Comparison of ENCODE assay signal across 1 cellular context in the genomic region with DNA sequence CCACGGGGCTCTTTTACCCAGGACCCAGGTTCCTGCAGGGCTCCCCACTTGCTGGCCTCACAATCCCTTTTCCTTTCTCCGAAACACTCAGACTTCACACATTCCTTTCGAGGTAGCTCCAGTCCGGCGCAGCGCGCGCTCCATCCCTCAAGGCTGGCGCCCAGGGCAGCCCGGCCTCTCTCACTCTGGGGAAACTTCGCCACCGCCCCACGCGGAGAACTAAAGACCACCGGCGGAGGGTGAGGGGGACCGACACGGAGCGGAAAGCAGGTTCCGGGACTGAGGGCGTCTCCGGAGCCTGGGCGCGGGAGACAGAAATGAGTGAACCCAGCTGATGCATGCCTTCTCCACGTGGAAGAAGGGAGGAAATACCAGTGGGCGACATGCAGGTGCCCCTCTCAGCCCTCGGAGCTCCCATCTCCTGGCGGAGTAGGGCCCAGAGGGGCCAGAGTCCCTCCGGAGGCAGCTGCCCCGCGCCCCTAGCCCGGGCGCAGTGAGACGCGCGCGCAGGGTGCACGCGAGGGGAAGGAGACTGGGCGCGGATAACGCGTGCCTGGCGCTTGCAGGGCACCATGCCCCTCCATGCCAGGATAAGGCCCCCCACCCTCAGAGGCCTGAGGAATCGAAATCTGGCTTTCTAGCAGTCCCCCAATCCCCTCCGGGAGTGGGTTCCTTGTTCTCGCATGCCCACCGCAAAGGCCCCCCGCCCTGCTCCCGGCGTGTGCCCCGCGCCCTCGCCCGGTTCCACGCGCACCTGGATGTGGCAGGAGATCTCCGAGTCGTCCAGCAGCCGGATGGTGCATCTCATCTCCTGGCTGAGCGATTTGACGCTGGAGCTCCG.
A peak's percentile ranks its signal among the peaks of the same experiment; 100 is the strongest.
TF ChIP-seq lines count a peak whose summit lies in the region.

No MANE protein-coding gene starts in this region.

TF ChIP-seq in HepG2, 621 proteins besides CTCF, POLR2A, EP300 and RAD21 (continued from another document and continues in another):
- TF ChIP-seq, protein P1, sequence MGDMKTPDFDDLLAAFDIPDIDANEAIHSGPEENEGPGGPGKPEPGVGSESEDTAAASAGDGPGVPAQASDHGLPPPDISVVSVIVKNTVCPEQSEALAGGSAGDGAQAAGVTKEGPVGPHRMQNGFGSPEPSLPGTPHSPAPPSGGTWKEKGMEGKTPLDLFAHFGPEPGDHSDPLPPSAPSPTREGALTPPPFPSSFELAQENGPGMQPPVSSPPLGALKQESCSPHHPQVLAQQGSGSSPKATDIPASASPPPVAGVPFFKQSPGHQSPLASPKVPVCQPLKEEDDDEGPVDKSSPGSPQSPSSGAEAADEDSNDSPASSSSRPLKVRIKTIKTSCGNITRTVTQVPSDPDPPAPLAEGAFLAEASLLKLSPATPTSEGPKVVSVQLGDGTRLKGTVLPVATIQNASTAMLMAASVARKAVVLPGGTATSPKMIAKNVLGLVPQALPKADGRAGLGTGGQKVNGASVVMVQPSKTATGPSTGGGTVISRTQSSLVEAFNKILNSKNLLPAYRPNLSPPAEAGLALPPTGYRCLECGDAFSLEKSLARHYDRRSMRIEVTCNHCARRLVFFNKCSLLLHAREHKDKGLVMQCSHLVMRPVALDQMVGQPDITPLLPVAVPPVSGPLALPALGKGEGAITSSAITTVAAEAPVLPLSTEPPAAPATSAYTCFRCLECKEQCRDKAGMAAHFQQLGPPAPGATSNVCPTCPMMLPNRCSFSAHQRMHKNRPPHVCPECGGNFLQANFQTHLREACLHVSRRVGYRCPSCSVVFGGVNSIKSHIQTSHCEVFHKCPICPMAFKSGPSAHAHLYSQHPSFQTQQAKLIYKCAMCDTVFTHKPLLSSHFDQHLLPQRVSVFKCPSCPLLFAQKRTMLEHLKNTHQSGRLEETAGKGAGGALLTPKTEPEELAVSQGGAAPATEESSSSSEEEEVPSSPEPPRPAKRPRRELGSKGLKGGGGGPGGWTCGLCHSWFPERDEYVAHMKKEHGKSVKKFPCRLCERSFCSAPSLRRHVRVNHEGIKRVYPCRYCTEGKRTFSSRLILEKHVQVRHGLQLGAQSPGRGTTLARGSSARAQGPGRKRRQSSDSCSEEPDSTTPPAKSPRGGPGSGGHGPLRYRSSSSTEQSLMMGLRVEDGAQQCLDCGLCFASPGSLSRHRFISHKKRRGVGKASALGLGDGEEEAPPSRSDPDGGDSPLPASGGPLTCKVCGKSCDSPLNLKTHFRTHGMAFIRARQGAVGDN (CRISPR knock-in tag; IDR thresholded peaks at IDR 0.05): peak; percentile 1
- no peak for TF ChIP-seq FOXP1 (IDR thresholded peaks at IDR 0.05)
- TF ChIP-seq FOXP1 (CRISPR knock-in tag; IDR thresholded peaks at IDR 0.05): no peak
- no peak for TF ChIP-seq NRL (CRISPR knock-in tag; IDR thresholded peaks at IDR 0.05; ENCODE audit: borderline replicate concordance)
- peak; percentile 39 for TF ChIP-seq ASH2L (IDR thresholded peaks at IDR 0.05; ENCODE audit: insufficient read length, low read depth, low read length)
- no peak for TF ChIP-seq GTF2F1 (IDR thresholded peaks at IDR 0.05; ENCODE audit: low read length)
- no peak for TF ChIP-seq NFIC (IDR thresholded peaks at IDR 0.05; ENCODE audit: low read length)
- no peak for TF ChIP-seq ZNF639 (CRISPR knock-in tag; conservative IDR thresholded peaks at IDR 0.05)
- TF ChIP-seq DMAP1 (CRISPR knock-in tag; IDR thresholded peaks at IDR 0.05): no peak; the same call in 1 of the 2 replicates
- 0 out of 2 replicates have a peak, but pooled peaks have one; percentile 44 for TF ChIP-seq ZNF672 (CRISPR knock-in tag; IDR thresholded peaks at IDR 0.05)
- no peak for TF ChIP-seq SOX6 (IDR thresholded peaks at IDR 0.05)
- TF ChIP-seq SOX6 (CRISPR knock-in tag; IDR thresholded peaks at IDR 0.05): no peak
- TF ChIP-seq REL (CRISPR knock-in tag; conservative IDR thresholded peaks at IDR 0.05): no peak
- TF ChIP-seq ZSCAN22 (CRISPR knock-in tag; IDR thresholded peaks at IDR 0.05): no peak
- no peak for TF ChIP-seq ZFP36 (IDR thresholded peaks at IDR 0.05; ENCODE audit: borderline replicate concordance, low read depth, low read length, partially characterized antibody)
- TF ChIP-seq FOXM1 (CRISPR knock-in tag; IDR thresholded peaks at IDR 0.05): no peak
- peak; percentile 13 for TF ChIP-seq SRSF1 (optimal IDR thresholded peaks at IDR 0.05; ENCODE audit: low read depth, low read length)
- TF ChIP-seq KLF16 (CRISPR knock-in tag; IDR thresholded peaks at IDR 0.05): no peak
- no peak for TF ChIP-seq MTF2 (CRISPR knock-in tag; IDR thresholded peaks at IDR 0.05; ENCODE audit: borderline replicate concordance)
- TF ChIP-seq MBD4 (IDR thresholded peaks at IDR 0.05; ENCODE audit: borderline replicate concordance, low read length): no peak
- TF ChIP-seq SIN3B (IDR thresholded peaks at IDR 0.05; ENCODE audit: low read length): no peak
- TF ChIP-seq SMAD9 (CRISPR knock-in tag; IDR thresholded peaks at IDR 0.05): no peak
- TF ChIP-seq, protein P2, sequence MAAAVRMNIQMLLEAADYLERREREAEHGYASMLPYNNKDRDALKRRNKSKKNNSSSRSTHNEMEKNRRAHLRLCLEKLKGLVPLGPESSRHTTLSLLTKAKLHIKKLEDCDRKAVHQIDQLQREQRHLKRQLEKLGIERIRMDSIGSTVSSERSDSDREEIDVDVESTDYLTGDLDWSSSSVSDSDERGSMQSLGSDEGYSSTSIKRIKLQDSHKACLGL (CRISPR knock-in tag; IDR thresholded peaks at IDR 0.05): no peak; the same call in 1 of the 2 replicates
- no peak for TF ChIP-seq MED8 (CRISPR knock-in tag; IDR thresholded peaks at IDR 0.05; ENCODE audit: insufficient replicate concordance)
- TF ChIP-seq MTA3 (CRISPR knock-in tag; IDR thresholded peaks at IDR 0.05): no peak
- TF ChIP-seq SKI (IDR thresholded peaks at IDR 0.05; ENCODE audit: partially characterized antibody): no peak
- peak; percentile 14; the same call in 1 of the 2 replicates for TF ChIP-seq MYPOP (CRISPR knock-in tag; IDR thresholded peaks at IDR 0.05)
- TF ChIP-seq FOXP4 (CRISPR knock-in tag; IDR thresholded peaks at IDR 0.05): no peak
- no peak for TF ChIP-seq ATF7-NPFF (CRISPR knock-in tag; IDR thresholded peaks at IDR 0.05; ENCODE audit: low read depth)
- TF ChIP-seq ARNTL (CRISPR knock-in tag; IDR thresholded peaks at IDR 0.05): no peak
- no peak for TF ChIP-seq ZNF383 (CRISPR knock-in tag; IDR thresholded peaks at IDR 0.05; ENCODE audit: borderline replicate concordance)
- TF ChIP-seq ATAD3A (CRISPR knock-in tag; IDR thresholded peaks at IDR 0.05): no peak
- TF ChIP-seq MAFK (conservative IDR thresholded peaks at IDR 0.05 in 1 of 2, IDR thresholded peaks at IDR 0.05 in 1 of 2; ENCODE audit: low read length in 2 of 2): no peak
- no peak for TF ChIP-seq ZNF20 (CRISPR knock-in tag; IDR thresholded peaks at IDR 0.05)
- TF ChIP-seq TBX2 (CRISPR knock-in tag; IDR thresholded peaks at IDR 0.05; ENCODE audit: borderline replicate concordance): no peak
- TF ChIP-seq CBX5 (CRISPR knock-in tag; IDR thresholded peaks at IDR 0.05; ENCODE audit: borderline replicate concordance): no peak
- TF ChIP-seq U2AF1 (optimal IDR thresholded peaks at IDR 0.05; ENCODE audit: low read depth, low read length): no peak
- peak; percentile 93; the same call in 1 of the 2 replicates for TF ChIP-seq ZNF800 (CRISPR knock-in tag; IDR thresholded peaks at IDR 0.05)
- TF ChIP-seq GTF3A (CRISPR knock-in tag; conservative IDR thresholded peaks at IDR 0.05): no peak
- no peak for TF ChIP-seq ZNF530 (CRISPR knock-in tag; IDR thresholded peaks at IDR 0.05; ENCODE audit: low read depth)
- no peak for TF ChIP-seq ZNF616 (CRISPR knock-in tag; IDR thresholded peaks at IDR 0.05; ENCODE audit: low read depth)
- no peak for TF ChIP-seq ZNF225 (CRISPR knock-in tag; IDR thresholded peaks at IDR 0.05)
- no peak for TF ChIP-seq AFF4 (CRISPR knock-in tag; IDR thresholded peaks at IDR 0.05)
- no peak for TF ChIP-seq ZNF710 (CRISPR knock-in tag; IDR thresholded peaks at IDR 0.05; ENCODE audit: borderline replicate concordance)
